Comparison of ENCODE assay signal across 10 cellular contexts in genomic region chr2:146312899-146313298, GRCh38.
DNase-seq lines count a peak whose midpoint lies in the region; ATAC-seq lines count a peak whose summit lies in the region.
"Had no signal": no experiment of that assay in that cellular context is flagged by ENCODE, and none has a peak within 500 bp of the region (broad histone marks: within the 10 kb centered on the region; RNA-seq: fewer than 3 reads in every experiment).

No MANE protein-coding gene starts in this region.

- H3K4me2 ChIP-seq in trophoblast cell (ENCODE audit: low read length): no peak overlapping the region

- no peak overlapping the region for H2BK12ac ChIP-seq in trophoblast cell (ENCODE audit: low read length)

- H3K18ac ChIP-seq in trophoblast cell (ENCODE audit: low read length): no peak overlapping the region

- H3K4me1 ChIP-seq in trophoblast cell (ENCODE audit: control insufficient read depth in 1 of 2, insufficient read depth in 2 of 2, low read length in 2 of 2): no peaks in the 10 kb centered on the region

- H2AK5ac ChIP-seq in trophoblast cell (ENCODE audit: low read length): no peak overlapping the region

- H3K27ac ChIP-seq in trophoblast cell (ENCODE audit: low read depth, low read length): no peak overlapping the region

- no peak overlapping the region for H3K14ac ChIP-seq in trophoblast cell (ENCODE audit: low read length)

- H3K4me3 ChIP-seq in trophoblast cell (ENCODE audit: low read depth, low read length): no peak overlapping the region

- H2BK5ac ChIP-seq in trophoblast cell (ENCODE audit: low read depth, low read length, poor library complexity): no peak overlapping the region

- no CpG with 5 or more reads among the region's 2 CpGs for WGBS in trophoblast cell (ENCODE audit: extremely low coverage, insufficient coverage, insufficient read length)

- no peaks in the 10 kb centered on the region for H3K36me3 ChIP-seq in trophoblast cell (ENCODE audit: control insufficient read depth in 1 of 2, insufficient read depth in 2 of 2, low read length in 2 of 2)

- no peak overlapping the region for H3K23ac ChIP-seq in trophoblast cell (ENCODE audit: low read length)

- H3K27me3 ChIP-seq in trophoblast cell (ENCODE audit: insufficient read depth, low read length): no peaks in the 10 kb centered on the region

- no peak overlapping the region for H4K91ac ChIP-seq in trophoblast cell (ENCODE audit: low read depth, low read length)

- no peak overlapping the region for H3K4ac ChIP-seq in trophoblast cell (ENCODE audit: low read depth, low read length)

- no peak overlapping the region for H4K12ac ChIP-seq in trophoblast cell (ENCODE audit: low read depth, low read length)

- DNase-seq in COLO829 (ENCODE audit: low spot score) (peak; percentile 21), M059J (ENCODE audit: low read depth) (peak; percentile 8), amniotic epithelial cell (ENCODE audit: low read depth) (peak; percentile 46), lung microvascular endothelial cell (ENCODE audit: low read depth in 2 of 2) (peak; percentile 0 to 59), trophoblast cell (no peak)
- DNase-seq: amniotic stem cell, left cardiac atrium had no signal

- no peak overlapping the region for H2AFZ ChIP-seq in trophoblast cell (ENCODE audit: insufficient read depth, low read length, poor library complexity)

- H3K9ac ChIP-seq in trophoblast cell (ENCODE audit: low read length): no peak overlapping the region

- no peaks in the 10 kb centered on the region for H3K9me3 ChIP-seq in trophoblast cell (ENCODE audit: insufficient read depth, low read depth, low read length)

- no peak overlapping the region for H2BK120ac ChIP-seq in trophoblast cell (ENCODE audit: insufficient read depth, low read length, poor library complexity)

- no peaks in the 10 kb centered on the region for H3K79me2 ChIP-seq in trophoblast cell (ENCODE audit: control insufficient read depth, insufficient read depth, low read length, poor library complexity)

- H4K8ac ChIP-seq in trophoblast cell (ENCODE audit: low read depth, low read length): no peak overlapping the region

- no peaks in the 10 kb centered on the region for H3K79me1 ChIP-seq in trophoblast cell (ENCODE audit: low read length)

- ATAC-seq in GM19395 (IDR thresholded peaks at IDR 0.05; ENCODE audit: unreplicated experiment): no peak
- ATAC-seq in GM18519 (IDR thresholded peaks at IDR 0.05; ENCODE audit: low FRiP score, unreplicated experiment): no peak
- no peak for ATAC-seq in HG03571 (IDR thresholded peaks at IDR 0.05; ENCODE audit: unreplicated experiment)
- ATAC-seq: left cardiac atrium had no signal

Comparison
In these comparisons a context has a peak if more than half of its experiments do, and no peak if none do; other contexts are left out.
1. DNase-seq: peak in COLO829 (single experiment), M059J (single experiment), amniotic epithelial cell (single experiment) and lung microvascular endothelial cell (2 of 2); none in trophoblast cell (0 of 2).